Comparison of ENCODE assay signal across 16 cellular contexts in genomic region chr12:132328282-132329029, GRCh38. TPM values are rescaled to one million over a fixed set of nuclear protein-coding genes. Genes with fewer than 3 reads are reported as not detected.
DNase-seq lines count a peak whose midpoint lies in the region; ATAC-seq and TF ChIP-seq lines count a peak whose summit lies in the region.
"Had no signal": no experiment of that assay in that cellular context is flagged by ENCODE, and none has a peak within 500 bp of the region (broad histone marks: within the 10 kb centered on the region; RNA-seq: fewer than 3 reads in every experiment).

No MANE protein-coding gene starts in this region.

- H3K4me1 ChIP-seq in DND-41 (ENCODE audit: insufficient read depth, low read length) (peaks cover 18% of the 10 kb centered on the region), neural progenitor cell (no peaks in the 10 kb centered on the region)
- H3K4me1 ChIP-seq in naive thymus-derived CD4-positive, alpha-beta T cell (ENCODE audit: control insufficient read depth in 2 of 2, insufficient read depth in 2 of 2, low read length in 2 of 2): peaks cover 0 to 6% of the 10 kb centered on the region in 2 donors
- H3K4me1 ChIP-seq: BE2C had no signal

- intact Hi-C loops in naive thymus-derived CD4-positive, alpha-beta T cell (cut with micrococcal nuclease): no loop called here

- H3K27ac ChIP-seq in DND-41 (ENCODE audit: low read length) (no peak overlapping the region), cingulate gyrus (ENCODE audit: low read depth, low read length) (peak overlapping the region; percentile 29), neural progenitor cell (no peak overlapping the region)
- no peak overlapping the region for H3K27ac ChIP-seq in naive thymus-derived CD4-positive, alpha-beta T cell (ENCODE audit: low read depth, low read length)
- H3K27ac ChIP-seq: HL-60 had no signal

- POLR2A ChIA-PET in naive thymus-derived CD4-positive, alpha-beta T cell (lab: Charles Lee): interaction anchor here (1.4 kb wide), 1 partner anchor 32 kb away, joined by 3 read pairs; no protein-coding TSS in a partner anchor

- H3K36me3 ChIP-seq in DND-41 (ENCODE audit: insufficient read depth, low read length) (no peaks in the 10 kb centered on the region), MG63 (no peaks in the 10 kb centered on the region), neural progenitor cell (no peaks in the 10 kb centered on the region)
- no peaks in the 10 kb centered on the region for H3K36me3 ChIP-seq in naive thymus-derived CD4-positive, alpha-beta T cell (ENCODE audit: control insufficient read depth in 2 of 3, insufficient read depth in 3 of 3, low read length in 3 of 3)
- H3K36me3 ChIP-seq: BE2C had no signal

- H3K4me3 ChIP-seq in DND-41 (ENCODE audit: low read depth in 1 of 2, low read length in 2 of 2): no peak overlapping the region
- H3K4me3 ChIP-seq in MG63: peak overlapping the region; percentile 31
- no peak overlapping the region for H3K4me3 ChIP-seq in neural progenitor cell
- no peak overlapping the region for H3K4me3 ChIP-seq in naive thymus-derived CD4-positive, alpha-beta T cell (ENCODE audit: low read length)

- peaks cover 14% of the 10 kb centered on the region for H3K27me3 ChIP-seq in DND-41 (ENCODE audit: insufficient read depth, low read length, poor library complexity)
- peaks cover 35% of the 10 kb centered on the region for H3K27me3 ChIP-seq in MG63
- peaks cover 97% of the 10 kb centered on the region for H3K27me3 ChIP-seq in neural progenitor cell
- H3K27me3 ChIP-seq in naive thymus-derived CD4-positive, alpha-beta T cell (ENCODE audit: control insufficient read depth in 2 of 2, insufficient read depth in 2 of 2, low read length in 2 of 2): peaks cover 0 to 14% of the 10 kb centered on the region in 2 donors

- TF ChIP-seq CTCF in DND-41 (IDR thresholded peaks at IDR 0.05; ENCODE audit: borderline replicate concordance, extremely low read depth, low read length, poor library complexity, severe bottlenecking) (no peak), neural progenitor cell (IDR thresholded peaks at IDR 0.05) (no peak)

- H3K4me1 Mint-ChIP-seq in neural progenitor cell: peaks cover 10% of the 10 kb centered on the region
- peaks cover 1 to 29% (median 12%) of the 10 kb centered on the region in 7 donors for H3K4me1 Mint-ChIP-seq in naive thymus-derived CD4-positive, alpha-beta T cell
- H3K4me1 Mint-ChIP-seq: central memory CD8-positive, alpha-beta T cell had no signal

- H3K79me2 ChIP-seq in DND-41 (ENCODE audit: insufficient read depth, low read length): no peaks in the 10 kb centered on the region
- no peaks in the 10 kb centered on the region for H3K79me2 ChIP-seq in neural progenitor cell (ENCODE audit: low read depth)

- peaks cover 41% of the 10 kb centered on the region for H3K27me3 Mint-ChIP-seq in neural progenitor cell (ENCODE audit: insufficient read depth, low read depth)
- H3K27me3 Mint-ChIP-seq in naive thymus-derived CD4-positive, alpha-beta T cell: peaks cover 27 to 40% (median 32%) of the 10 kb centered on the region in 5 donors

- H3K36me3 Mint-ChIP-seq in neural progenitor cell: no peaks in the 10 kb centered on the region
- H3K36me3 Mint-ChIP-seq in naive thymus-derived CD4-positive, alpha-beta T cell: peaks cover 0 to 4% (median 4%) of the 10 kb centered on the region in 5 donors

- no peak overlapping the region for H3K27ac Mint-ChIP-seq in neural progenitor cell
- no peak overlapping the region for H3K27ac Mint-ChIP-seq in naive thymus-derived CD4-positive, alpha-beta T cell

- H3K4me3 Mint-ChIP-seq in neural progenitor cell: peak overlapping the region; percentile 55
- H3K4me3 Mint-ChIP-seq in naive thymus-derived CD4-positive, alpha-beta T cell: peak overlapping the region in 4 of 10 donors; percentile 26 to 59 (median 52)
- H3K4me3 Mint-ChIP-seq: central memory CD8-positive, alpha-beta T cell had no signal

- H4K20me1 ChIP-seq in DND-41 (ENCODE audit: insufficient read depth, low read length) (no peaks in the 10 kb centered on the region; the same call in 1 of the 2 replicates), neural progenitor cell (ENCODE audit: low read depth) (peaks cover 31% of the 10 kb centered on the region)

- H3K4me2 ChIP-seq in DND-41 (ENCODE audit: insufficient read depth, low read length) (peak overlapping the region; percentile 32), neural progenitor cell (peak overlapping the region; percentile 52)

- peaks cover 11% of the 10 kb centered on the region for H3F3A ChIP-seq in neural progenitor cell (ENCODE audit: low read depth)

- no peak for ATAC-seq in DND-41 (ENCODE audit: insufficient read depth, low read depth)
- no peak for ATAC-seq in GM21619 (IDR thresholded peaks at IDR 0.05; ENCODE audit: unreplicated experiment)
- ATAC-seq in GM19395 (IDR thresholded peaks at IDR 0.05; ENCODE audit: unreplicated experiment): no peak
- ATAC-seq in naive thymus-derived CD4-positive, alpha-beta T cell: no peak

- DNase-seq in DND-41 (no peak), MG63 (no peak), neural progenitor cell (ENCODE audit: low spot score) (no peak), AML-193 (lab: John Stamatoyannopoulos, UW) (no peak)
- DNase-seq in naive thymus-derived CD4-positive, alpha-beta T cell: no peak
- DNase-seq: BE2C, left ventricle myocardium superior, NCI-H1092, NCI-H2107, NCI-H774, small intestine had no signal

- CTCF ChIA-PET in naive thymus-derived CD4-positive, alpha-beta T cell (lab: Charles Lee): no interaction called here

- H3K9ac ChIP-seq in DND-41 (ENCODE audit: low read depth, low read length): no peak overlapping the region
- no peak overlapping the region for H3K9ac ChIP-seq in neural progenitor cell

- H3K9me3 ChIP-seq in DND-41 (ENCODE audit: insufficient read depth, low read length, severe bottlenecking) (no peaks in the 10 kb centered on the region), MG63 (peaks cover 4% of the 10 kb centered on the region), neural progenitor cell (ENCODE audit: low read depth) (no peaks in the 10 kb centered on the region)
- H3K9me3 ChIP-seq in naive thymus-derived CD4-positive, alpha-beta T cell (ENCODE audit: control insufficient read depth in 2 of 3, low read length in 3 of 3): no peaks in the 10 kb centered on the region
- H3K9me3 ChIP-seq: BE2C had no signal

- no peak overlapping the region for H2AFZ ChIP-seq in DND-41 (ENCODE audit: low read depth, low read length)
- H2AFZ ChIP-seq in neural progenitor cell (replicated peaks): no peak overlapping the region

- H3K9me3 Mint-ChIP-seq in neural progenitor cell: peaks cover 4% of the 10 kb centered on the region
- peaks cover 0 to 11% (median 2%) of the 10 kb centered on the region in 11 donors for H3K9me3 Mint-ChIP-seq in naive thymus-derived CD4-positive, alpha-beta T cell
- H3K9me3 Mint-ChIP-seq: central memory CD8-positive, alpha-beta T cell had no signal

RNA-seq across cellular contexts. Expression of gene GALNT9, which starts 0.9 kb away (rescaled TPM):
- 3.3 and 5.5 TPM in 2 replicates for total RNA-seq in MG63 (2014; rRNA removed; shearing (Covaris generic); ENCODE audit: low replicate concordance)
- total RNA-seq in neural progenitor cell (ENCODE audit: low replicate concordance): 0.34 TPM in 1 of 2 replicates, not detected in the other
- not detected for total RNA-seq in naive thymus-derived CD4-positive, alpha-beta T cell
- polyA plus RNA-seq in naive thymus-derived CD4-positive, alpha-beta T cell: not detected
